Comparison of ENCODE assay signal across 7 cellular contexts in the genomic region with DNA sequence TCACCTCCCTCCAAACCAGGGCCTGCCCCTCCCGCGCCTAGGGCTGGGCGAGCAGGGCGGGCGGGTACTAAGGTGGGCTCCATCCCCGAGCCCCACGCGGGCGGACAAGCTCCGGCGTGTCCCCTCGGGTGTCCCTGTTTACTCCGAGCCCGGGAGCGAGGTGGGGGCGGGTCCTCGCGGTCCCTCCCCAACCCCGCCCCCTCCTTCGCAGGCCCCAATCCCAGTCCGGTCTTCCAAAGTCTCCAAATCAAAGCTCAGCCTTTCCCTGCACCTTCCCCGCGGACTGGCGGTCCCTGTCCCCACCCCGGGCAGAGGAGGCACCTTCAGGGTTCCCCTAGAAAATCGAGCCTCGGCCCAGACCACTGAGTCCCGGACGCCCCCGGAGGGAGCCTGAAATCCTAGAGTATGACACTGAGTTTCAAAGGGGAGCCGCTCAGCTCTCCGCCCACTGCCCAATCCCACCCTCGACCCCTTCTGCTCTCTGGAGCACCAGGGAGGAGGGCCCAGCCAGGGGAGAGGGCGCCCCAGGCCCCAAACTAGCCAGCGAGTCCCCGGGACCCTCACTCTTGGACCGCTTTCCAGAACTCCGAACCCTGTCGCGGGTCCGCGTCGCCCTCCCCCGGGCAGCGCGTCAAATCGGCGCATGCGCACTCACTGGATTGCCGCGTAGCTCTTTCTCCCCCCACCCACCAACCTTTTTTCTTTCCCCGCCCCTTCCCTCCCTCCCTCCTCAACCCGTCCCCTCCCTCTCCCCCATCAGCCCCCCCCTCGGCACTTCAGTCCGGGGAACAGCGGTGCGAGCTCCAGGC.
DNase-seq lines count a peak whose midpoint lies in the region; ATAC-seq and TF ChIP-seq lines count a peak whose summit lies in the region.

LRP1 (plus strand) TSS at position 774 of the 809 bp plus-strand sequence. CDS start 482 bp downstream, outside the sequence.

- peaks cover 6% of the 10 kb centered on the region for H3K4me1 Mint-ChIP-seq in central memory CD8-positive, alpha-beta T cell

- peak; percentile 66 for ATAC-seq in central memory CD8-positive, alpha-beta T cell (replicated peaks; ENCODE audit: extremely low read depth, poor library complexity, severe bottlenecking)
- ATAC-seq in GM21423 (IDR thresholded peaks at IDR 0.05; ENCODE audit: unreplicated experiment): no peak

- peaks cover 14% of the 10 kb centered on the region for H3K27me3 Mint-ChIP-seq in central memory CD8-positive, alpha-beta T cell

- TF ChIP-seq POLR2A in GM19099 (IDR thresholded peaks at IDR 0.05; ENCODE audit: extremely low read depth, insufficient read length, low read depth): peak; percentile 23

- DNase-seq in NCI-H2107 (lab: John Stamatoyannopoulos, UW) (peak; percentile 86), iris pigment epithelial cell (ENCODE audit: low read depth) (peak; percentile 78), smooth muscle cell of the brain vasculature (ENCODE audit: low read depth, low spot score) (peak; percentile 73)
- DNase-seq in activated CD4-positive, alpha-beta T cell treated with anti-CD3 and anti-CD28 coated beads for 1 hour: peak; percentile 73
- peak; percentile 35 to 57 for DNase-seq in central memory CD8-positive, alpha-beta T cell (ENCODE audit: low spot score in 2 of 2)

- H3K27ac Mint-ChIP-seq in central memory CD8-positive, alpha-beta T cell (ENCODE audit: low read depth): peak within 1 kb of the TSS; percentile 83

- H3K36me3 Mint-ChIP-seq in central memory CD8-positive, alpha-beta T cell (ENCODE audit: insufficient read depth): peaks cover 5% of the 10 kb centered on the region

- H3K4me3 Mint-ChIP-seq in central memory CD8-positive, alpha-beta T cell: peak within 1 kb of the TSS; percentile 84

- H3K9me3 Mint-ChIP-seq in central memory CD8-positive, alpha-beta T cell: no peaks in the 10 kb centered on the region
